26 cellular contexts compared by ENCODE assay signal in the genomic region with DNA sequence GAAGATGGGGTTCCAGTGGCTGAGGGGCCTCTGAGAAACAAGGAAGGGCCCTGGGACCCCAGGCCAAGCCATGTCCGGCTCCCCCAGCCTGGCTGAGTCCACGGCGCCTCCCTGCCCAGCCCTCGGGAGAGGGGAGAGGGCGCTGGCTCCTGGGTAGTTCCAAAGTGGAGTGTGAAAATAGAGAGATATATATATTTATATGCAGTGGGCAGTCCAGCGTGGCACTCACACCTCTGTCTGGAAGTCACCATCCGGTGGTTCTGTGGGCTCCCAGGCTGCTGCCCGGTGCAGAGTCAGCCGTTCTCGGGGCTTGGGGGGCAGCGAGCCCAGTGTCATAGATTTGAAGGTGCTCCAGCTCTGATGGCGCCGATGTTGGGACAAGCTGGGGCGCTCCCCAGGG.
"Had no signal": no experiment of that assay in that cellular context is flagged by ENCODE, and none has a peak within 500 bp of the region (broad histone marks: within the 10 kb centered on the region; RNA-seq: fewer than 3 reads in every experiment).

No MANE protein-coding gene starts in this region.

- H3K9me3 Mint-ChIP-seq: natural killer cell; nephron; neural progenitor cell; stimulated activated effector memory CD8-positive, alpha-beta T cell treated with anti-CD3 and anti-CD28 coated beads, Interleukin-12 subunit alpha, Interleukin-12 subunit beta, amount 100 ng/mL, for 72 hours; stimulated activated naive B cell treated with anti-CD40 and anti-IgM and Interleukin-4, amounts not matched to agents 10 μg/mL and 1 μg/mL and 100 μg/mL, for 72 hours; stimulated activated naive CD8-positive, alpha-beta T cell treated with anti-CD3 and anti-CD28 coated beads, Interleukin-15, Interleukin-2, amounts not matched to agents 100 ng/mL and 50 ng/mL, for 24 hours had no signal

- H3K36me3 Mint-ChIP-seq: natural killer cell; stimulated activated effector memory CD8-positive, alpha-beta T cell treated with anti-CD3 and anti-CD28 coated beads, Interleukin-12 subunit alpha, Interleukin-12 subunit beta, amount 100 ng/mL, for 72 hours; stimulated activated naive B cell treated with anti-CD40 and anti-IgM and Interleukin-4, amounts not matched to agents 10 μg/mL and 1 μg/mL and 100 μg/mL, for 72 hours had no signal

- ATAC-seq: natural killer cell; pancreas; right cardiac atrium; right lobe of liver; stimulated activated effector memory CD8-positive, alpha-beta T cell treated with anti-CD3 and anti-CD28 coated beads, Interleukin-12 subunit alpha, Interleukin-12 subunit beta, amount 100 ng/mL, for 72 hours; stimulated activated naive B cell treated with anti-CD40 and anti-IgM and Interleukin-4, amounts not matched to agents 10 μg/mL and 1 μg/mL and 100 μg/mL, for 72 hours had no signal

- H3K27me3 ChIP-seq: neural progenitor cell, pancreas, right lobe of liver, sigmoid colon, stomach, thyroid gland, tibial nerve, upper lobe of left lung, vagina had no signal

- H3K4me3 Mint-ChIP-seq: natural killer cell; nephron; neural progenitor cell; stimulated activated effector memory CD8-positive, alpha-beta T cell treated with anti-CD3 and anti-CD28 coated beads, Interleukin-12 subunit alpha, Interleukin-12 subunit beta, amount 100 ng/mL, for 72 hours; stimulated activated naive B cell treated with anti-CD40 and anti-IgM and Interleukin-4, amounts not matched to agents 10 μg/mL and 1 μg/mL and 100 μg/mL, for 72 hours; stimulated activated naive CD8-positive, alpha-beta T cell treated with anti-CD3 and anti-CD28 coated beads, Interleukin-15, Interleukin-2, amounts not matched to agents 100 ng/mL and 50 ng/mL, for 24 hours had no signal

- H3K4me1 Mint-ChIP-seq: stimulated activated naive B cell treated with anti-CD40 and anti-IgM and Interleukin-4, amounts not matched to agents 10 μg/mL and 1 μg/mL and 100 μg/mL, for 72 hours had no signal

- H3K27ac Mint-ChIP-seq: natural killer cell; nephron; stimulated activated effector memory CD8-positive, alpha-beta T cell treated with anti-CD3 and anti-CD28 coated beads, Interleukin-12 subunit alpha, Interleukin-12 subunit beta, amount 100 ng/mL, for 72 hours; stimulated activated naive B cell treated with anti-CD40 and anti-IgM and Interleukin-4, amounts not matched to agents 10 μg/mL and 1 μg/mL and 100 μg/mL, for 72 hours; stimulated activated naive CD8-positive, alpha-beta T cell treated with anti-CD3 and anti-CD28 coated beads, Interleukin-15, Interleukin-2, amounts not matched to agents 100 ng/mL and 50 ng/mL, for 24 hours had no signal

- DNase-seq: natural killer cell; occipital lobe; pancreas; retina; right lobe of liver; sigmoid colon; small intestine; stimulated activated CD4-positive, alpha-beta T cell treated with anti-CD3 and anti-CD28 coated beads, Interleukin-15, amount 100 ng/mL, for 24 hours; stimulated activated CD4-positive, alpha-beta T cell treated with anti-CD3 and anti-CD28 coated beads, Interleukin-2, amount 100 ng/mL, for 24 hours; stimulated activated CD4-positive, alpha-beta T cell treated with anti-CD3 and anti-CD28 coated beads, Interleukin-2, amount 100 ng/mL, for 48 hours; stimulated activated CD4-positive, alpha-beta T cell treated with anti-CD3 and anti-CD28 coated beads, Interleukin-4, amount 100 ng/mL, for 24 hours; stimulated activated naive B cell treated with anti-CD40 and anti-IgM and Interleukin-4, amounts not matched to agents 10 μg/mL and 1 μg/mL and 100 μg/mL, for 72 hours; stimulated activated naive CD4-positive, alpha-beta T cell treated with Interleukin-2 at 50 U/mL for 16 hours; stomach; thyroid gland; trophoblast cell had no signal

- H3K36me3 ChIP-seq: neural progenitor cell, pancreas, prostate gland, right lobe of liver, sigmoid colon, stomach, thoracic aorta, thyroid gland, tibial nerve, upper lobe of left lung, vagina had no signal

- H3K4me3 ChIP-seq: neural progenitor cell, pancreas, prostate gland, right lobe of liver, sigmoid colon, stomach, thoracic aorta, thyroid gland, tibial nerve, upper lobe of left lung, vagina had no signal
